ENCODE assay signal across 8 cellular contexts in the genomic region with DNA sequence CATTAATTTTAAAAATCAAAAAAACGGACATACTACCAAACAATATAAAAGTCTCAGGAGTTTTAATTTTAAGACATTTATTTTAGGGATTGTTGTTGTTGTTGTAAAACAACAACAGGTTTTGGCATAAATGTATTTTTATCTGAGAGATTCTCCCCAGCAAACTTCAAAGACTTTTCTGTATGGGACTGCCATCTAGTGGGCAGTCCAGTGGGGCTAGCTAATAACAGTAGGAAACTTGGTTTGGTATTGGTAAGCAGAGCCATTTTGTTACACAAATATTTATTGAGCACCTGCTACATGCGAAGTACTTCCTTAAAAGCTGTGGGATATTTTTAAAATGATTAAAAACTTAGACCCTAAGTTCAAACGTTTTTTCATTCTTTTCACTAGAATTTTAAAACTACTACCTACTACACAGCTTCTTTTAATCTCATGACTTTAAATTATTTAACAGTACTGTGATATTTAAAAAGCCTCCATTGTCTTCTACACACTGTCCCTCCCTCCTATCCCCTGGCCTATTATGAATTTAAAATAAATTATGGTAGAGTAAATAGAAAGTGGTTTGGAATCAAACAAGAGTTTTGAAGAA.
A peak's percentile ranks its signal among the peaks of the same experiment; 100 is the strongest.
DNase-seq lines count a peak whose midpoint lies in the region; ATAC-seq and TF ChIP-seq lines count a peak whose summit lies in the region.

No MANE protein-coding gene starts in this region.

- no peak overlapping the region for H3K27ac ChIP-seq in liver (ENCODE audit: low read depth in 1 of 2, low read length in 2 of 2)

- peak; percentile 69 for ATAC-seq in GM19035 (IDR thresholded peaks at IDR 0.05; ENCODE audit: unreplicated experiment)

- peak; percentile 53 to 64 for TF ChIP-seq RAD21 in liver (IDR thresholded peaks at IDR 0.05)

- no peaks in the 10 kb centered on the region for H3K36me3 ChIP-seq in liver (ENCODE audit: control insufficient read depth in 4 of 4, insufficient read depth in 3 of 4, low read depth in 1 of 4, low read length in 3 of 4)

- no peaks in the 10 kb centered on the region for H3K9me3 ChIP-seq in liver (ENCODE audit: control insufficient read depth in 4 of 4, low read length in 3 of 4)

- WGBS in liver = 21% methylated on average over 3 of the region's 3 CpGs

- H3K4me3 ChIP-seq in AG04449 (ENCODE audit: low read depth, low read length) (no peak overlapping the region), liver (ENCODE audit: low read depth in 1 of 3, low read length in 3 of 3) (no peak overlapping the region)

- TF ChIP-seq CTCF in AG04449 (IDR thresholded peaks at IDR 0.05; ENCODE audit: insufficient read depth, low read length, missing control alignments) = peak; percentile 59
- peak; percentile 69 to 78 for TF ChIP-seq CTCF in brain (conservative IDR thresholded peaks at IDR 0.05)
- TF ChIP-seq CTCF in liver (IDR thresholded peaks at IDR 0.05; ENCODE audit: low read depth, low read length, missing input control) = peak; percentile 34

- CTCF ChIA-PET in AG04449 (lab: Yijun Ruan, JAX) = interaction anchor here (0.7 to 3.7 kb wide), 19 partner anchors 7 to 1291 kb away, joined by 3 to 42 read pairs (median 5); no protein-coding TSS in a partner anchor

- no peaks in the 10 kb centered on the region for H3K36me3 Mint-ChIP-seq in brain
- no peaks in the 10 kb centered on the region for H3K36me3 Mint-ChIP-seq in T-helper 2 cell treated with Interferon-gamma antibody and Interleukin-4, amounts not matched to agents 5 μg/mL and 100 μg/mL, for 36 hours (ENCODE audit: low read depth)

- no peak overlapping the region for H3K9ac ChIP-seq in liver (ENCODE audit: low read depth in 1 of 2, low read length in 2 of 2)

- no peaks in the 10 kb centered on the region for H3K27me3 Mint-ChIP-seq in brain
- no peaks in the 10 kb centered on the region for H3K27me3 Mint-ChIP-seq in T-helper 2 cell treated with Interferon-gamma antibody and Interleukin-4, amounts not matched to agents 5 μg/mL and 100 μg/mL, for 36 hours (ENCODE audit: low read depth)

- H3K4me3 Mint-ChIP-seq in brain = no peak overlapping the region
- no peak overlapping the region for H3K4me3 Mint-ChIP-seq in T-helper 2 cell treated with Interferon-gamma antibody and Interleukin-4, amounts not matched to agents 5 μg/mL and 100 μg/mL, for 36 hours

- H3K4me1 Mint-ChIP-seq in brain = peaks cover 20% of the 10 kb centered on the region
- no peaks in the 10 kb centered on the region for H3K4me1 Mint-ChIP-seq in T-helper 2 cell treated with Interferon-gamma antibody and Interleukin-4, amounts not matched to agents 5 μg/mL and 100 μg/mL, for 36 hours (ENCODE audit: low read depth)

- H3K27me3 ChIP-seq in liver (ENCODE audit: control insufficient read depth in 4 of 4, insufficient read depth in 4 of 4, low read length in 3 of 4) = no peaks in the 10 kb centered on the region

- no peaks in the 10 kb centered on the region for H3K4me1 ChIP-seq in liver (ENCODE audit: control insufficient read depth in 4 of 4, insufficient read depth in 4 of 4, low read length in 3 of 4)

- H3K9me3 Mint-ChIP-seq in brain = no peaks in the 10 kb centered on the region
- no peaks in the 10 kb centered on the region for H3K9me3 Mint-ChIP-seq in T-helper 2 cell treated with Interferon-gamma antibody and Interleukin-4, amounts not matched to agents 5 μg/mL and 100 μg/mL, for 36 hours

- H3K27ac Mint-ChIP-seq in brain = no peak overlapping the region
- H3K27ac Mint-ChIP-seq in T-helper 2 cell treated with Interferon-gamma antibody and Interleukin-4, amounts not matched to agents 5 μg/mL and 100 μg/mL, for 36 hours = no peak overlapping the region

- DNase-seq in AG04449 (ENCODE audit: low read depth, low spot score) = no peak
- peak; percentile 48 for DNase-seq in NAMALWA (ENCODE audit: low spot score)
- DNase-seq in T-helper 2 cell treated with Interferon-gamma antibody and Interleukin-4, amounts not matched to agents 5 μg/mL and 100 μg/mL, for 36 hours (ENCODE audit: low spot score) = no peak
- no peak for DNase-seq in NCI-H226
- DNase-seq in SHP77 (lab: John Stamatoyannopoulos, UW) = no peak

- POLR2A ChIA-PET in AG04449 (lab: Yijun Ruan, JAX) = no interaction called here

TF ChIP-seq in liver, 16 proteins besides CTCF, POLR2A, EP300 and RAD21:
- TF ChIP-seq SP1 (IDR thresholded peaks at IDR 0.05) (no peak), EGR1 (IDR thresholded peaks at IDR 0.05; ENCODE audit: low read depth in 2 of 2) (no peak), NR2F2 (IDR thresholded peaks at IDR 0.05) (no peak), GABPA (IDR thresholded peaks at IDR 0.05 in 1 of 2, conservative IDR thresholded peaks at IDR 0.05 in 1 of 2) (no peak), JUND (IDR thresholded peaks at IDR 0.05) (no peak), HNF4A (conservative IDR thresholded peaks at IDR 0.05) (no peak), YY1 (IDR thresholded peaks at IDR 0.05) (no peak), FOXA1 (IDR thresholded peaks at IDR 0.05) (no peak), HNF4G (IDR thresholded peaks at IDR 0.05) (no peak), FOXA2 (IDR thresholded peaks at IDR 0.05) (no peak), TAF1 (conservative IDR thresholded peaks at IDR 0.05) (no peak)
- TF ChIP-seq, protein P1, sequence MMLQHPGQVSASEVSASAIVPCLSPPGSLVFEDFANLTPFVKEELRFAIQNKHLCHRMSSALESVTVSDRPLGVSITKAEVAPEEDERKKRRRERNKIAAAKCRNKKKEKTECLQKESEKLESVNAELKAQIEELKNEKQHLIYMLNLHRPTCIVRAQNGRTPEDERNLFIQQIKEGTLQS (IDR thresholded peaks at IDR 0.05) = no peak
- TF ChIP-seq, protein P2, sequence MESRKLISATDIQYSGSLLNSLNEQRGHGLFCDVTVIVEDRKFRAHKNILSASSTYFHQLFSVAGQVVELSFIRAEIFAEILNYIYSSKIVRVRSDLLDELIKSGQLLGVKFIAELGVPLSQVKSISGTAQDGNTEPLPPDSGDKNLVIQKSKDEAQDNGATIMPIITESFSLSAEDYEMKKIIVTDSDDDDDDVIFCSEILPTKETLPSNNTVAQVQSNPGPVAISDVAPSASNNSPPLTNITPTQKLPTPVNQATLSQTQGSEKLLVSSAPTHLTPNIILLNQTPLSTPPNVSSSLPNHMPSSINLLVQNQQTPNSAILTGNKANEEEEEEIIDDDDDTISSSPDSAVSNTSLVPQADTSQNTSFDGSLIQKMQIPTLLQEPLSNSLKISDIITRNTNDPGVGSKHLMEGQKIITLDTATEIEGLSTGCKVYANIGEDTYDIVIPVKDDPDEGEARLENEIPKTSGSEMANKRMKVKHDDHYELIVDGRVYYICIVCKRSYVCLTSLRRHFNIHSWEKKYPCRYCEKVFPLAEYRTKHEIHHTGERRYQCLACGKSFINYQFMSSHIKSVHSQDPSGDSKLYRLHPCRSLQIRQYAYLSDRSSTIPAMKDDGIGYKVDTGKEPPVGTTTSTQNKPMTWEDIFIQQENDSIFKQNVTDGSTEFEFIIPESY (IDR thresholded peaks at IDR 0.05) = no peak
